32 cellular contexts compared by ENCODE assay signal in the genomic region with DNA sequence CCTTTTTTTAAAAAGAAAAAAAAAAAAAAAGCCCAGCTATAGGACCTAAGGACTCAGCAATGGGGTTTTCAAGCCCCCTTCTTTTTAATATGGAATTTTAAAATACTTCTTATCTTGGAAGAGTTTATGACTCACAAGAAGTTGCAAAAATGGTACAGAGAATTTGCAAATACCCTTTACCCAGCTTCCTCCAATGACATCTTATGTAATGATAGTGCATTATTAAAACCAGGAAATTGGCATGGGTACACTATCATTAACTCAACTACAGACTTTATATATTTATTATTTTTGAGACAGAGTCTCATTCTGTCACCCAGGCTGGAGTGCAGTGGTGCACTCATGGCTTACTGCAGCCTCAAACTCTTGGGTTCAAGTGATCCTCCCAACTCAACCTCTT. TPM values are rescaled to one million over a fixed set of nuclear protein-coding genes. Genes with fewer than 3 reads are reported as not detected.
"Had no signal": no experiment of that assay in that cellular context is flagged by ENCODE, and none has a peak within 500 bp of the region (broad histone marks: within the 10 kb centered on the region; RNA-seq: fewer than 3 reads in every experiment).

No MANE protein-coding gene starts in this region.

- H3K27me3 ChIP-seq: breast epithelium had no signal

- H3K36me3 ChIP-seq: breast epithelium had no signal

- H3K27ac ChIP-seq: breast epithelium, VCaP had no signal

- DNase-seq: activated CD4-positive, alpha-beta memory T cell treated with anti-CD3 and anti-CD28 coated beads, Interleukin-2, amount 10 ng/mL, durations not matched to agents 7 days and 5 days; activated CD4-positive, alpha-beta T cell treated with anti-CD3 and anti-CD28 coated beads, Interleukin-2, amount 50 U/mL, for 1 hour; activated CD4-positive, CD25-positive, alpha-beta regulatory T cell; activated gamma-delta T cell; activated naive CD4-positive, alpha-beta T cell treated with anti-CD3 and anti-CD28 coated beads for 36 hours; activated naive CD8-positive, alpha-beta T cell treated with anti-CD3 and anti-CD28 coated beads for 36 hours; activated T-cell treated with anti-CD3 and anti-CD28 coated beads for 4 hours; activated T-cell treated with anti-CD3 and anti-CD28 coated beads, Interleukin-2, amount 50 U/mL, for 48 hours; aorta; central memory CD4-positive, alpha-beta T cell; KG1; NCI-H1048; NCI-H1417 treated with DMSO at 0.1 percent for 48 hours; NCI-H1694; NCI-H2029; NCI-H2107; NCI-H2171 treated with DMSO at 0.1 percent for 48 hours; NCI-H226; NCI-H510A; NCI-H526 treated with DMSO at 0.1 percent for 48 hours; NCI-H82; SIG-M5; T-helper 1 cell had no signal

- ATAC-seq: activated T-helper 17 cell treated with anti-CD3 and anti-CD28 coated beads, Interleukin-2, amount 50 U/mL, for 72 hours had no signal

- H3K4me1 ChIP-seq: breast epithelium had no signal

- H3K4me3 ChIP-seq: breast epithelium had no signal

RNA-seq across cellular contexts. Expression of gene NWD1, which starts 42.6 kb away (rescaled TPM):
- total RNA-seq: activated CD4-positive, alpha-beta memory T cell treated with anti-CD3 and anti-CD28 coated beads, Interleukin-2, amount 10 ng/mL, durations not matched to agents 7 days and 5 days; activated CD8-positive, alpha-beta memory T cell treated with anti-CD3 and anti-CD28 coated beads for 36 hours; activated naive CD4-positive, alpha-beta T cell treated with anti-CD3 and anti-CD28 coated beads for 36 hours; activated naive CD8-positive, alpha-beta T cell treated with anti-CD3 and anti-CD28 coated beads for 36 hours; activated T-helper 17 cell treated with anti-CD3 and anti-CD28 coated beads, Interleukin-2, amount 50 U/mL, for 72 hours; chondrocyte; LHCN-M2; M059J; RPMI7951; T-helper 2 cell treated with Interferon-gamma antibody and Interleukin-4, amounts not matched to agents 100 ng/mL and 5 ng/mL, for 36 hours had no signal
